Comparison of ENCODE assay signal across 16 cellular contexts in the genomic region with DNA sequence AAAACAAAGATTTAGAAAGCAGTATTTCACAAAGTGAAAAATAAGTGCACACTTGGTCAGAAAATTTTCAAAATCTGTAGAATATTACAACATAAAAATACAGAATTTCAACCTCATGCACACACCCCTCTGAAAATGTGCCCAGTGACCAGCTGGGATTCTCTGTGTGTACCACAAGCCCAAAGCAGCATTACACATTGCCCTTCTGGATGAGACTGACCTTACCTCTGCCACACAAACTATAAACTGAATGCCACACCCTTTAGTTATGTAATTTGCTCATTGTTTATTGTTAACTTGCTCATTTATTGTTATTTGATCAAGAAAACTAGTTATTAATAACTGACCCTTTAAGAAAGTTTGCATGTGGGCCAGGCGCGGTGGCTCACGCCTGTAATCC.
DNase-seq lines count a peak whose midpoint lies in the region; ATAC-seq, FAIRE-seq and TF ChIP-seq lines count a peak whose summit lies in the region.
"Had no signal": no experiment of that assay in that cellular context is flagged by ENCODE, and none has a peak within 500 bp of the region (broad histone marks: within the 10 kb centered on the region; RNA-seq: fewer than 3 reads in every experiment).

No MANE protein-coding gene starts in this region.

- H3K79me2 ChIP-seq in PC-3 (ENCODE audit: low read length): no peaks in the 10 kb centered on the region

- H2AFZ ChIP-seq in PC-3 (ENCODE audit: low read length): no peak overlapping the region
- H2AFZ ChIP-seq: GM23338 had no signal

- no peaks in the 10 kb centered on the region for H3K27me3 ChIP-seq in HL-60 (ENCODE audit: insufficient read depth, poor library complexity, severe bottlenecking)
- no peaks in the 10 kb centered on the region for H3K27me3 ChIP-seq in PC-3 (ENCODE audit: low read length)
- no peaks in the 10 kb centered on the region for H3K27me3 ChIP-seq in pancreas
- H3K27me3 ChIP-seq: BLaER1 treated with 17β-estradiol and CSF1 and Interleukin-3, amounts not matched to agents 10 nM and 100 nM had no signal

- H4K20me1 ChIP-seq in PC-3 (ENCODE audit: low read length): no peaks in the 10 kb centered on the region
- H4K20me1 ChIP-seq: BLaER1 treated with 17β-estradiol and CSF1 and Interleukin-3, amounts not matched to agents 10 nM and 100 nM had no signal

- ATAC-seq in PC-3: peak; percentile 25
- ATAC-seq in pancreas: no peak
- no peak for ATAC-seq in Right ventricle myocardium inferior
- ATAC-seq: CD8-positive, alpha-beta T cell; GM23338 had no signal

- no peaks in the 10 kb centered on the region for H3K27me3 Mint-ChIP-seq in osteocyte (ENCODE audit: unreplicated experiment)
- H3K27me3 Mint-ChIP-seq: B cell had no signal

- H3K36me3 Mint-ChIP-seq in osteocyte (ENCODE audit: unreplicated experiment): no peaks in the 10 kb centered on the region

- BruUV-seq in PC-3 (replicated peaks; lab: Mats Ljungman, UMichigan): no TSS peak

- no peak overlapping the region for H3K4me2 ChIP-seq in PC-3 (ENCODE audit: low read length)
- H3K4me2 ChIP-seq: GM23338 had no signal

- H3K9me3 ChIP-seq in PC-3 (ENCODE audit: low read length) (no peaks in the 10 kb centered on the region), pancreas (no peaks in the 10 kb centered on the region)

- no peak for TF ChIP-seq CTCF in HL-60 (IDR thresholded peaks at IDR 0.05; ENCODE audit: insufficient read depth, low read length)
- no peak for TF ChIP-seq CTCF in PC-3 (conservative IDR thresholded peaks at IDR 0.05; ENCODE audit: low read depth, low read length)
- no peak for TF ChIP-seq CTCF in osteocyte (IDR thresholded peaks at IDR 0.05)
- no peak for TF ChIP-seq CTCF in pancreas (IDR thresholded peaks at IDR 0.05)

- H3K9me2 ChIP-seq in PC-3 (replicated peaks; ENCODE audit: low read length): no peaks in the 10 kb centered on the region

- no peak overlapping the region for H3K9ac ChIP-seq in PC-3 (ENCODE audit: low read length)
- H3K9ac ChIP-seq: BLaER1 treated with 17β-estradiol and CSF1 and Interleukin-3, amounts not matched to agents 10 nM and 100 nM had no signal

- 99 to 100% methylated on average over 3 of the region's 3 CpGs for WGBS in pancreas, 2 donors

- peak overlapping the region; percentile 10 for H3K27ac Mint-ChIP-seq in osteocyte (ENCODE audit: unreplicated experiment)
- H3K27ac Mint-ChIP-seq: B cell; CD8-positive, alpha-beta T cell; GM23338 had no signal

- H3F3A ChIP-seq in PC-3 (ENCODE audit: low read length, unreplicated experiment): peaks cover 10% of the 10 kb centered on the region

- POLR2A ChIA-PET in PC-3 (lab: Charles Lee; ENCODE audit: unreplicated experiment): no interaction called here

- no peaks in the 10 kb centered on the region for H3K9me3 Mint-ChIP-seq in osteocyte (ENCODE audit: unreplicated experiment)
- H3K9me3 Mint-ChIP-seq: CD8-positive, alpha-beta T cell; GM23338 had no signal

- H3K4me3 Mint-ChIP-seq in osteocyte (ENCODE audit: unreplicated experiment): no peak overlapping the region
- H3K4me3 Mint-ChIP-seq: B cell; CD8-positive, alpha-beta T cell; GM23338 had no signal

- H3K27ac ChIP-seq in HL-60 (replicated peaks) (peak overlapping the region; percentile 59; the same call in 1 of the 2 replicates), PC-3 (ENCODE audit: low read length) (no peak overlapping the region), pancreas (no peak overlapping the region)
- H3K27ac ChIP-seq: BLaER1 treated with 17β-estradiol and CSF1 and Interleukin-3, amounts not matched to agents 10 nM and 100 nM had no signal

- H3K4me3 ChIP-seq in HL-60 (replicated peaks; ENCODE audit: insufficient read depth, low read length): no peak overlapping the region
- no peak overlapping the region for H3K4me3 ChIP-seq in PC-3 (ENCODE audit: low read length)
- no peak overlapping the region for H3K4me3 ChIP-seq in pancreas
- H3K4me3 ChIP-seq: BLaER1 treated with 17β-estradiol and CSF1 and Interleukin-3, amounts not matched to agents 10 nM and 100 nM; GM23338 had no signal

- intact Hi-C loops in PC-3 (cut with micrococcal nuclease) (loop anchor here (5.0 to 10.0 kb wide), 3 partner anchors 192 to 300 kb away; no protein-coding TSS in a partner anchor), pancreas (cut with DNase I) (no loop called here), Right ventricle myocardium inferior (cut with DNase I) (no loop called here)

- CTCF ChIA-PET in PC-3 (lab: Charles Lee): no interaction called here

- H3K36me3 ChIP-seq in PC-3 (ENCODE audit: low read depth, low read length) (no peaks in the 10 kb centered on the region), pancreas (no peaks in the 10 kb centered on the region)

- no peak for FAIRE-seq in pancreas (lab: Jason Lieb, UNC)
- FAIRE-seq: H54 had no signal

- peaks cover 43% of the 10 kb centered on the region for H3K4me1 ChIP-seq in PC-3 (ENCODE audit: insufficient read depth, low read length)
- H3K4me1 ChIP-seq in pancreas: no peaks in the 10 kb centered on the region

- DNase-seq in HL-60 (ENCODE audit: low read depth in 1 of 2, low spot score in 1 of 2) (peak in 1 of 2 experiments; percentile 16), PC-3 (peak; percentile 53), fibroblast of peridontal ligament (ENCODE audit: extremely low read depth) (peak; percentile 4), osteocyte (ENCODE audit: extremely low spot score, unreplicated experiment) (no peak), pancreas (no peak), Right ventricle myocardium inferior (ENCODE audit: missing footprints) (no peak), OCI-M1 (lab: John Stamatoyannopoulos, UW) (no peak)
- DNase-seq: Calu3; CD8-positive, alpha-beta T cell; DMS79 treated with DMSO at 0.1 percent for 48 hours; GF-D8; HCEC 1CT had no signal

- peaks cover 63% of the 10 kb centered on the region for H3K4me1 Mint-ChIP-seq in osteocyte (ENCODE audit: unreplicated experiment)

Comparison
In these comparisons a context has a peak if more than half of its experiments do, and no peak if none do; other contexts are left out.
1. DNase-seq: peak in PC-3 (single experiment) and fibroblast of peridontal ligament (single experiment); none in osteocyte (single experiment), pancreas (0 of 6), Right ventricle myocardium inferior (single experiment) and OCI-M1 (single experiment).